Comparison of ENCODE assay signal across 17 cellular contexts in the genomic region with DNA sequence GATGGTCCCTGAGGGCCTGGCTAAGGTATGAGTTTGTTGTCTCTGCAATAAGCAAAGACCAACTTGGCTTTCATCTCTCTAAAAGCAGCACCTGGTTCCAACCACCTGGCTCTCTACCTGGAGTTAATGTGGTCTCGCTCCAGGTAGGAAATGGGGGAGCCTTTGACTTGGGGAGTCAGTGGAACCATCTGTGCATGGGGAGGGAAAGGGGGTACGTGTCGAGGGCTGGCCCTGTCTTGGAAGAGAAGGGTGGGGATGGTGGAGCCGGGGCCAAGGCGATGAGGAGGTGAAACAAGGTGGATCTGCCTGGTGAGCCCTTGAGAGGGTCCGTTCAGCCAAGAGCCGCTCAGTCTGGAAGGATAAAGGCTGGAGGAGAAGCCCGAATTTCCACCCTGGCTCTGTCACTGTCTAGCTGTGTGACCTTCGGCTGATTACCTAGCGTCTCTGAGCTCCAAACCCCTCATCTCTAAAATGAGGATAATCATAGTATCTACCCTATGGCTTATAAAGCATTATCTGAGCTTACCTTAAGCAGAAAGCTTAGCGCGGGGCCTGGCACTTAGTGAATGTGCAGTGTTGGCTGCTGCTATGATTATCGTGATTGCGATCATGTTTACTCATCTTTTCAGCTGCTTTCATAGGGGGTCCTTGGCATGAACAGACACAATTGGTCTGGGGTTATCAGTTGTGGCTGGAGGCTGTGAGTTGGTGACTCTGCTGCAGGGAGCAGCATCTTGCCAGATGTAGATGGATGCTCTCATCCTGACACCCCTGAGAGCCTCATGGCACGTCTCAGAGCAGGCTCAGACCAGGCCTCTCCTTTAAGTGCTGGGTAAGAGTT.
DNase-seq lines count a peak whose midpoint lies in the region; ATAC-seq and TF ChIP-seq lines count a peak whose summit lies in the region.
"Had no signal": no experiment of that assay in that cellular context is flagged by ENCODE, and none has a peak within 500 bp of the region (broad histone marks: within the 10 kb centered on the region; RNA-seq: fewer than 3 reads in every experiment).

No MANE protein-coding gene starts in this region.

- TF ChIP-seq CTCF in BE2C (IDR thresholded peaks at IDR 0.05; ENCODE audit: low read depth, low read length) (no peak), osteoblast (IDR thresholded peaks at IDR 0.05; ENCODE audit: extremely low read depth, low read depth, low read length) (no peak)

- no peak overlapping the region for H3K4me2 ChIP-seq in osteoblast (ENCODE audit: insufficient read depth, low read length)
- H3K4me2 ChIP-seq: KMS-11 had no signal

- H3K4me1 ChIP-seq in BE2C: peaks cover 4% of the 10 kb centered on the region; the same call in 1 of the 2 replicates
- peaks cover 3% of the 10 kb centered on the region for H3K4me1 ChIP-seq in osteoblast (ENCODE audit: insufficient read depth, low read length)

- CTCF ChIA-PET in activated naive CD4-positive, alpha-beta T cell treated with anti-CD3 and anti-CD28 coated beads, Interleukin-2, amount 10 ng/mL, durations not matched to agents 7 days and 5 days (lab: Charles Lee): no interaction called here

- no peak; the same call in 2 of the 3 replicates for ATAC-seq in SK-N-SH treated with all-trans-retinoic acid at 6 μM for 48 hours
- no peak for ATAC-seq in stimulated activated naive CD8-positive, alpha-beta T cell treated with anti-CD3 and anti-CD28 coated beads, Interleukin-15, Interleukin-2, amounts not matched to agents 100 U/mL and 50 U/mL, for 24 hours
- ATAC-seq: Right ventricle myocardium inferior, T-cell had no signal

- H3K9me3 ChIP-seq in BE2C (no peaks in the 10 kb centered on the region), osteoblast (ENCODE audit: low read depth, low read length) (no peaks in the 10 kb centered on the region)

- H3K4me3 Mint-ChIP-seq in activated naive CD4-positive, alpha-beta T cell treated with anti-CD3 and anti-CD28 coated beads, Interleukin-2, amount 10 ng/mL, durations not matched to agents 7 days and 5 days: no peak overlapping the region
- H3K4me3 Mint-ChIP-seq: HFFc6, T-cell had no signal

- DNase-seq in BE2C (peak; percentile 59), H7 (peak; percentile 4), osteoblast (ENCODE audit: insufficient read length, low spot score, missing footprints) (peak; percentile 19), epidermal melanocyte (ENCODE audit: insufficient read length, low spot score) (no peak)
- DNase-seq in activated naive CD4-positive, alpha-beta T cell treated with anti-CD3 and anti-CD28 coated beads, Interleukin-2, amount 10 ng/mL, durations not matched to agents 7 days and 5 days: no peak
- no peak for DNase-seq in stimulated activated naive CD8-positive, alpha-beta T cell treated with anti-CD3 and anti-CD28 coated beads, Interleukin-15, Interleukin-2, amounts not matched to agents 100 U/mL and 50 U/mL, for 24 hours
- DNase-seq: ACHN, HFFc6, MV-4-11, NCI-H1417 treated with DMSO at 0.1 percent for 48 hours, NCI-H2081 treated with DMSO at 0.1 percent for 48 hours, NCI-H526 treated with DMSO at 0.1 percent for 48 hours had no signal

- no peak overlapping the region for H3K27ac Mint-ChIP-seq in activated naive CD4-positive, alpha-beta T cell treated with anti-CD3 and anti-CD28 coated beads, Interleukin-2, amount 10 ng/mL, durations not matched to agents 7 days and 5 days
- H3K27ac Mint-ChIP-seq: HFFc6, T-cell had no signal

- H3K36me3 Mint-ChIP-seq in activated naive CD4-positive, alpha-beta T cell treated with anti-CD3 and anti-CD28 coated beads, Interleukin-2, amount 10 ng/mL, durations not matched to agents 7 days and 5 days: no peaks in the 10 kb centered on the region
- H3K36me3 Mint-ChIP-seq: T-cell had no signal

- peaks cover 4% of the 10 kb centered on the region for H3K27me3 Mint-ChIP-seq in activated naive CD4-positive, alpha-beta T cell treated with anti-CD3 and anti-CD28 coated beads, Interleukin-2, amount 10 ng/mL, durations not matched to agents 7 days and 5 days

- no peak overlapping the region for H3K27ac ChIP-seq in osteoblast (ENCODE audit: low read depth, low read length)
- H3K27ac ChIP-seq: C4-2B, KMS-11 had no signal

- no peaks in the 10 kb centered on the region for H3K36me3 ChIP-seq in BE2C
- no peaks in the 10 kb centered on the region for H3K36me3 ChIP-seq in H7 (replicated peaks; ENCODE audit: control insufficient read depth, insufficient read depth, low read length)
- H3K36me3 ChIP-seq in osteoblast (ENCODE audit: insufficient read depth, low read length): no peaks in the 10 kb centered on the region

- no peaks in the 10 kb centered on the region for H3K27me3 ChIP-seq in BE2C
- no peaks in the 10 kb centered on the region; the same call in 1 of the 2 replicates for H3K27me3 ChIP-seq in H7 (ENCODE audit: control insufficient read depth, insufficient read depth, low read length)
- H3K27me3 ChIP-seq in osteoblast (ENCODE audit: insufficient read depth, low read length): peaks cover 19% of the 10 kb centered on the region

- H3K79me2 ChIP-seq in osteoblast (ENCODE audit: insufficient read depth, low read length): no peaks in the 10 kb centered on the region

- no peaks in the 10 kb centered on the region for H3K4me1 Mint-ChIP-seq in activated naive CD4-positive, alpha-beta T cell treated with anti-CD3 and anti-CD28 coated beads, Interleukin-2, amount 10 ng/mL, durations not matched to agents 7 days and 5 days
- H3K4me1 Mint-ChIP-seq: T-cell had no signal

- no peaks in the 10 kb centered on the region for H3K9me3 Mint-ChIP-seq in activated naive CD4-positive, alpha-beta T cell treated with anti-CD3 and anti-CD28 coated beads, Interleukin-2, amount 10 ng/mL, durations not matched to agents 7 days and 5 days
- H3K9me3 Mint-ChIP-seq: HFFc6 had no signal

- H3K4me3 ChIP-seq in BE2C (ENCODE audit: low read depth, low read length): no peak overlapping the region
- no peak overlapping the region for H3K4me3 ChIP-seq in H7 (ENCODE audit: insufficient read depth, low read depth, low read length)
- H3K4me3 ChIP-seq in osteoblast (ENCODE audit: insufficient read depth, low read length): no peak overlapping the region

- no peaks in the 10 kb centered on the region for H4K20me1 ChIP-seq in osteoblast (ENCODE audit: insufficient read depth, low read length)

- no peak overlapping the region for H2AFZ ChIP-seq in osteoblast (ENCODE audit: low read length)

TF ChIP-seq in SK-N-SH treated with all-trans-retinoic acid at 6 μM for 48 hours, 23 proteins besides CTCF, POLR2A, EP300 and RAD21:
- TF ChIP-seq BACH2 (CRISPR knock-in tag; IDR thresholded peaks at IDR 0.05; ENCODE audit: borderline replicate concordance): peak; percentile 65; the same call in 1 of the 2 replicates
- TF ChIP-seq, protein P1, sequence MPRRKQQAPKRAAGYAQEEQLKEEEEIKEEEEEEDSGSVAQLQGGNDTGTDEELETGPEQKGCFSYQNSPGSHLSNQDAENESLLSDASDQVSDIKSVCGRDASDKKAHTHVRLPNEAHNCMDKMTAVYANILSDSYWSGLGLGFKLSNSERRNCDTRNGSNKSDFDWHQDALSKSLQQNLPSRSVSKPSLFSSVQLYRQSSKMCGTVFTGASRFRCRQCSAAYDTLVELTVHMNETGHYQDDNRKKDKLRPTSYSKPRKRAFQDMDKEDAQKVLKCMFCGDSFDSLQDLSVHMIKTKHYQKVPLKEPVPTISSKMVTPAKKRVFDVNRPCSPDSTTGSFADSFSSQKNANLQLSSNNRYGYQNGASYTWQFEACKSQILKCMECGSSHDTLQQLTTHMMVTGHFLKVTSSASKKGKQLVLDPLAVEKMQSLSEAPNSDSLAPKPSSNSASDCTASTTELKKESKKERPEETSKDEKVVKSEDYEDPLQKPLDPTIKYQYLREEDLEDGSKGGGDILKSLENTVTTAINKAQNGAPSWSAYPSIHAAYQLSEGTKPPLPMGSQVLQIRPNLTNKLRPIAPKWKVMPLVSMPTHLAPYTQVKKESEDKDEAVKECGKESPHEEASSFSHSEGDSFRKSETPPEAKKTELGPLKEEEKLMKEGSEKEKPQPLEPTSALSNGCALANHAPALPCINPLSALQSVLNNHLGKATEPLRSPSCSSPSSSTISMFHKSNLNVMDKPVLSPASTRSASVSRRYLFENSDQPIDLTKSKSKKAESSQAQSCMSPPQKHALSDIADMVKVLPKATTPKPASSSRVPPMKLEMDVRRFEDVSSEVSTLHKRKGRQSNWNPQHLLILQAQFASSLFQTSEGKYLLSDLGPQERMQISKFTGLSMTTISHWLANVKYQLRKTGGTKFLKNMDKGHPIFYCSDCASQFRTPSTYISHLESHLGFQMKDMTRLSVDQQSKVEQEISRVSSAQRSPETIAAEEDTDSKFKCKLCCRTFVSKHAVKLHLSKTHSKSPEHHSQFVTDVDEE (CRISPR knock-in tag; IDR thresholded peaks at IDR 0.05): peak; percentile 69
- peak; percentile 90 for TF ChIP-seq TCF4 (CRISPR knock-in tag; IDR thresholded peaks at IDR 0.05; ENCODE audit: borderline replicate concordance)
- TF ChIP-seq CSDC2 (CRISPR knock-in tag; IDR thresholded peaks at IDR 0.05): no peak
- TF ChIP-seq, protein P2, sequence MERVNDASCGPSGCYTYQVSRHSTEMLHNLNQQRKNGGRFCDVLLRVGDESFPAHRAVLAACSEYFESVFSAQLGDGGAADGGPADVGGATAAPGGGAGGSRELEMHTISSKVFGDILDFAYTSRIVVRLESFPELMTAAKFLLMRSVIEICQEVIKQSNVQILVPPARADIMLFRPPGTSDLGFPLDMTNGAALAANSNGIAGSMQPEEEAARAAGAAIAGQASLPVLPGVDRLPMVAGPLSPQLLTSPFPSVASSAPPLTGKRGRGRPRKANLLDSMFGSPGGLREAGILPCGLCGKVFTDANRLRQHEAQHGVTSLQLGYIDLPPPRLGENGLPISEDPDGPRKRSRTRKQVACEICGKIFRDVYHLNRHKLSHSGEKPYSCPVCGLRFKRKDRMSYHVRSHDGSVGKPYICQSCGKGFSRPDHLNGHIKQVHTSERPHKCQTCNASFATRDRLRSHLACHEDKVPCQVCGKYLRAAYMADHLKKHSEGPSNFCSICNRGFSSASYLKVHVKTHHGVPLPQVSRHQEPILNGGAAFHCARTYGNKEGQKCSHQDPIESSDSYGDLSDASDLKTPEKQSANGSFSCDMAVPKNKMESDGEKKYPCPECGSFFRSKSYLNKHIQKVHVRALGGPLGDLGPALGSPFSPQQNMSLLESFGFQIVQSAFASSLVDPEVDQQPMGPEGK (CRISPR knock-in tag; IDR thresholded peaks at IDR 0.05; ENCODE audit: borderline replicate concordance): no peak
TF ChIP-seq in SK-N-SH treated with all-trans-retinoic acid at 6 μM for 48 hours: peak in this region for 3.

Comparison
In these comparisons a context has a peak if more than half of its experiments do, and no peak if none do; other contexts are left out.
1. DNase-seq: peak in BE2C (single experiment), H7 (single experiment) and osteoblast (single experiment); none in activated naive CD4-positive, alpha-beta T cell treated with anti-CD3 and anti-CD28 coated beads, Interleukin-2, amount 10 ng/mL, durations not matched to agents 7 days and 5 days (single experiment), stimulated activated naive CD8-positive, alpha-beta T cell treated with anti-CD3 and anti-CD28 coated beads, Interleukin-15, Interleukin-2, amounts not matched to agents 100 U/mL and 50 U/mL, for 24 hours (single experiment) and epidermal melanocyte (single experiment).